In genomic region chr11:119100960-119101349, GRCh38 we compare ENCODE assay signal across 8 cellular contexts. TPM values are rescaled to one million over a fixed set of nuclear protein-coding genes. Genes with fewer than 3 reads are reported as not detected.
DNase-seq lines count a peak whose midpoint lies in the region; ATAC-seq and TF ChIP-seq lines count a peak whose summit lies in the region.

No MANE protein-coding gene starts in this region.

- ATAC-seq in Panc1, result 0 out of 2 replicates have a peak, but pooled peaks have one; percentile 0
- no peak for ATAC-seq in HG03442 (IDR thresholded peaks at IDR 0.05; ENCODE audit: unreplicated experiment)
- ATAC-seq in HG03196 (IDR thresholded peaks at IDR 0.05; ENCODE audit: unreplicated experiment), result no peak

- CTCF ChIA-PET in Panc1 (lab: Charles Lee), result no interaction called here

- DNase-seq in GM06990 (ENCODE audit: extremely low read depth, insufficient read length) (no peak), Panc1 (ENCODE audit: low read depth, low spot score) (no peak), esophagus squamous epithelium (lab: John Stamatoyannopoulos, UW) (no peak), prostate gland (ENCODE audit: low spot score) (no peak), AML-193 (lab: John Stamatoyannopoulos, UW) (no peak)
- DNase-seq in stimulated activated CD4-positive, alpha-beta T cell treated with anti-CD3 and anti-CD28 coated beads, Interleukin-2, amount 100 ng/mL, for 48 hours, result no peak

- H3K9me3 ChIP-seq in Panc1 (ENCODE audit: control insufficient read depth, insufficient read depth, low read depth, low read length) (no peaks in the 10 kb centered on the region), esophagus squamous epithelium (no peaks in the 10 kb centered on the region), prostate gland (no peaks in the 10 kb centered on the region)

- no peaks in the 10 kb centered on the region for H3K27me3 ChIP-seq in GM06990 (replicated peaks; ENCODE audit: control insufficient read depth, insufficient read depth, low read length)
- no peaks in the 10 kb centered on the region for H3K27me3 ChIP-seq in Panc1 (ENCODE audit: control insufficient read depth, insufficient read depth, low read length)
- no peaks in the 10 kb centered on the region for H3K27me3 ChIP-seq in esophagus squamous epithelium
- no peaks in the 10 kb centered on the region for H3K27me3 ChIP-seq in prostate gland (replicated peaks; ENCODE audit: insufficient read depth)

- POLR2A ChIA-PET in Panc1 (lab: Charles Lee), result no interaction called here

- H3K27ac ChIP-seq in Panc1 (ENCODE audit: low read length) (peak overlapping the region; percentile 99), esophagus squamous epithelium (peak overlapping the region; percentile 88 to 97 (median 96)), prostate gland (peak overlapping the region; percentile 87 to 91)

- TF ChIP-seq POLR2A in esophagus squamous epithelium (IDR thresholded peaks at IDR 0.05) (no peak), prostate gland (IDR thresholded peaks at IDR 0.05) (no peak)

- BruUV-seq in Panc1 (replicated peaks; lab: Mats Ljungman, UMichigan), result no TSS peak

- H3K36me3 ChIP-seq in GM06990 (ENCODE audit: control insufficient read depth, insufficient read depth, low read length) (peaks cover 10% of the 10 kb centered on the region), Panc1 (ENCODE audit: control insufficient read depth, insufficient read depth, low read length) (0 out of 2 replicates have a peak, but pooled peaks cover 6% of the 10 kb centered on the region), esophagus squamous epithelium (peaks cover 6 to 29% (median 16%) of the 10 kb centered on the region in 3 donors), prostate gland (peaks cover 0 to 7% of the 10 kb centered on the region in 2 donors)

- in situ Hi-C loops in Panc1 (cut with HindIII; ENCODE audit: low pct_unique_long_range_greater_than_20kb, low sequenced_read_pairs), result no loop called here

- peaks cover 13% of the 10 kb centered on the region for H3K4me1 ChIP-seq in Panc1 (ENCODE audit: control insufficient read depth, insufficient read depth, low read length)
- H3K4me1 ChIP-seq in esophagus squamous epithelium, result peaks cover 9 to 39% (median 22%) of the 10 kb centered on the region in 3 donors
- no peaks in the 10 kb centered on the region for H3K4me1 ChIP-seq in prostate gland (replicated peaks)

- H3K4me3 ChIP-seq in GM06990 (replicated peaks; ENCODE audit: low read depth, low read length) (peak overlapping the region; percentile 92), Panc1 (ENCODE audit: low read depth in 2 of 2, low read length in 2 of 2) (peak overlapping the region; percentile 87 to 90), esophagus squamous epithelium (peak overlapping the region; percentile 62 to 88 (median 75)), prostate gland (peak overlapping the region; percentile 54 to 72)

- TF ChIP-seq CTCF in GM06990 (IDR thresholded peaks at IDR 0.05; ENCODE audit: insufficient read depth, low read length, poor library complexity, severe bottlenecking), result no peak
- no peak for TF ChIP-seq CTCF in Panc1 (IDR thresholded peaks at IDR 0.05)
- no peak for TF ChIP-seq CTCF in esophagus squamous epithelium (IDR thresholded peaks at IDR 0.05)
- no peak for TF ChIP-seq CTCF in prostate gland (IDR thresholded peaks at IDR 0.05)

- intact Hi-C loops in Panc1 (cut with micrococcal nuclease; ENCODE audit: unreplicated experiment), result loop anchor here (2.0 kb wide), 1 partner anchor 222 kb away; no protein-coding TSS in a partner anchor
- intact Hi-C loops in esophagus squamous epithelium (cut with DNase I), result no loop called here
- intact Hi-C loops in prostate gland (cut with DNase I), result loop anchor here (5.0 kb wide), 1 partner anchor 221 kb away; no protein-coding TSS in a partner anchor

- 0 to 4% methylated on average over 6 of the region's 7 CpGs for WGBS in esophagus squamous epithelium, 2 donors
- WGBS in prostate gland, result 6% methylated on average over 7 of the region's 7 CpGs

RNA-seq across cellular contexts. Expression of gene DPAGT1, which starts 0.7 kb away (rescaled TPM):
- total RNA-seq in Panc1 (2021; ENCODE audit: unreplicated experiment) (72.1 TPM), esophagus squamous epithelium (10 to 100 TPM; 18.5 to 29.9 (median 26.7) TPM), prostate gland (10 to 100 TPM; 39.6 to 49.6 TPM)
- 63.4 TPM for polyA plus RNA-seq in Panc1 (2012; ENCODE audit: insufficient read length)

RNA-seq across cellular contexts. Expression of gene C2CD2L, which starts 6.2 kb away (rescaled TPM):
- 10.1 TPM for total RNA-seq in Panc1 (2021; ENCODE audit: unreplicated experiment)
- polyA plus RNA-seq in Panc1 (2012; ENCODE audit: insufficient read length), result 11.3 TPM
- 10 to 100 TPM in 1 of 4 donors, 1 to 10 TPM in 3; 5.1 to 12.8 (median 8.0) TPM for total RNA-seq in esophagus squamous epithelium
- 1 to 10 TPM; 5.1 to 9.0 TPM for total RNA-seq in prostate gland

RNA-seq across cellular contexts. Expression of gene HMBS, which starts 16.3 kb away (rescaled TPM):
- 61.6 TPM for total RNA-seq in Panc1 (2021; ENCODE audit: unreplicated experiment)
- 55.6 TPM for polyA plus RNA-seq in Panc1 (2012; ENCODE audit: insufficient read length)
- total RNA-seq in esophagus squamous epithelium, result 10 to 100 TPM in 3 of 4 donors, 1 to 10 TPM in 1; 9.9 to 22.1 (median 14.2) TPM
- total RNA-seq in prostate gland, result 10 to 100 TPM in 1 of 2 donors, 1 to 10 TPM in 1; 9.2 to 14.3 TPM

RNA-seq across cellular contexts. Expression of gene HINFP, which starts 20.4 kb away (rescaled TPM):
- total RNA-seq in Panc1 (2021; ENCODE audit: unreplicated experiment) (52.7 TPM), esophagus squamous epithelium (10 to 100 TPM in 3 of 4 donors, 1 to 10 TPM in 1; 7.0 to 33.2 (median 13.9) TPM), prostate gland (10 to 100 TPM; 22.1 to 41.7 TPM)
- polyA plus RNA-seq in Panc1 (2012; ENCODE audit: insufficient read length), result 34.0 TPM

RNA-seq across cellular contexts. Expression of gene VPS11, which starts 33.3 kb away (rescaled TPM):
- total RNA-seq in Panc1 (2021; ENCODE audit: unreplicated experiment), result 28.2 TPM
- 28.5 TPM for polyA plus RNA-seq in Panc1 (2012; ENCODE audit: insufficient read length)
- total RNA-seq in esophagus squamous epithelium, result 10 to 100 TPM; 15.2 to 28.4 (median 18.2) TPM
- total RNA-seq in prostate gland, result 10 to 100 TPM; 41.1 to 49.1 TPM
